Comparison of ENCODE assay signal across 8 cellular contexts in the genomic region with DNA sequence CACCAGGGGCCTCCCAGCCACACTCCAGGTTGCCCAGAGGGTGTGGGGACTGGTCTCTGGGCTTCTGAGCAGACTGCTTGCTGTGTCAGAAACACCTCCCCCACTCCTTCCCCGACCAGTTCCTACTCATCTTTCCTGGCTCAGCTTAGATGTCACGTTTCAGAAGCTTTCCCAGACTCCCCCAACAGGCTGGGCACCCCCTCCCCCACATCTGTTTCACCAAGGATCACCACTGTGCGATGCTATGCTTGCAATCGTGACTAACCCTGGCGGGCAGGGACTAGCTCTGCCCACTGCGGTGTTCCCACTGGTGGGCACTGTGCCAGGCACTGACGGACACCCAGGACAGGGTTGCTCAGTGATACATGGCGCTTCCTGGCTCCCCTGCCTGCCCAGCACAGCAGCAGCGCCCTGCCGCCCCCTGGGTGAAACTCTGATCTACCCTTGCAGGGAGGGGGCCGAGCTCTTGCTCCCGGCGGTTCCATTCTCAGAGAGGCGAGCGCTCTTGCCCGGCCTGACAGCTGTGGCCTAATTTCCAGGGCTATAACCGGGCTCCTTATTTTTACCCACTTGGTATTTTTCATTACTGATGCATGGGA. TPM values are rescaled to one million over a fixed set of nuclear protein-coding genes. Genes with fewer than 3 reads are reported as not detected.
DNase-seq lines count a peak whose midpoint lies in the region; ATAC-seq lines count a peak whose summit lies in the region.

No MANE protein-coding gene starts in this region.

- no peak overlapping the region for H3K4me3 ChIP-seq in H7 (ENCODE audit: insufficient read depth, low read depth, low read length)

- in situ Hi-C loops in G401 (cut with HindIII; ENCODE audit: low sequenced_read_pairs): no loop called here

- DNase-seq in G401 (ENCODE audit: low spot score) (peak; percentile 92), SHP77 (lab: John Stamatoyannopoulos, UW) (peak; percentile 52 to 82), fibroblast of the conjunctiva (ENCODE audit: low read depth) (peak; percentile 93), posterior cingulate gyrus (peak in 8 of 10 donors; percentile 35 to 93 (median 56)), H7 (no peak)
- no peak for DNase-seq in activated CD4-positive, CD25-positive, alpha-beta regulatory T cell (lab: John Stamatoyannopoulos, UW)

- H3K36me3 ChIP-seq in H7 (replicated peaks; ENCODE audit: control insufficient read depth, insufficient read depth, low read length): no peaks in the 10 kb centered on the region; the same call in 1 of the 2 replicates

- intact Hi-C loops in posterior cingulate gyrus (cut with DNase I): no loop called here

- H3K27me3 ChIP-seq in H7 (ENCODE audit: control insufficient read depth, insufficient read depth, low read length): no peaks in the 10 kb centered on the region

- no peak for ATAC-seq in HG02610 (IDR thresholded peaks at IDR 0.05; ENCODE audit: unreplicated experiment)
- ATAC-seq in HG02973 (IDR thresholded peaks at IDR 0.05; ENCODE audit: unreplicated experiment): no peak

RNA-seq across cellular contexts. Expression of a gene that starts 29.4 kb away (rescaled TPM):
- 15.6 and 46.7 TPM in 2 replicates for total RNA-seq in G401 (2014; rRNA removed; shearing (Covaris generic))
- total RNA-seq in H7 (2014; rRNA removed; shearing (Covaris generic)): 30.7 and 44.8 TPM in 2 replicates

Comparison
In these comparisons a context has a peak if more than half of its experiments do, and no peak if none do; other contexts are left out.
1. DNase-seq: peak in G401 (single experiment), SHP77 (2 of 2), fibroblast of the conjunctiva (single experiment) and posterior cingulate gyrus (8 of 10); none in activated CD4-positive, CD25-positive, alpha-beta regulatory T cell (0 of 4) and H7 (single experiment).